9 cellular contexts compared by ENCODE assay signal in genomic region chr10:124106241-124106905, GRCh38. TPM values are rescaled to one million over a fixed set of nuclear protein-coding genes. Genes with fewer than 3 reads are reported as not detected.
A peak's percentile ranks its signal among the peaks of the same experiment; 100 is the strongest.
DNase-seq lines count a peak whose midpoint lies in the region; ATAC-seq and TF ChIP-seq lines count a peak whose summit lies in the region.
"Had no signal": no experiment of that assay in that cellular context is flagged by ENCODE, and none has a peak within 500 bp of the region (broad histone marks: within the 10 kb centered on the region; RNA-seq: fewer than 3 reads in every experiment).

No MANE protein-coding gene starts in this region.

- H3K4me3 Mint-ChIP-seq in GM23338 = no peak overlapping the region
- H3K4me3 Mint-ChIP-seq in stimulated activated effector memory CD8-positive, alpha-beta T cell treated with anti-CD3 and anti-CD28 coated beads, Interleukin-12 subunit alpha, Interleukin-12 subunit beta, amount 100 ng/mL, for 72 hours = no peak overlapping the region

- no peaks in the 10 kb centered on the region for H3K36me3 ChIP-seq in GM23338 (ENCODE audit: insufficient read depth)
- no peaks in the 10 kb centered on the region for H3K36me3 ChIP-seq in gastroesophageal sphincter

- no peaks in the 10 kb centered on the region for H3K36me3 Mint-ChIP-seq in GM23338 (ENCODE audit: low read depth)
- no peaks in the 10 kb centered on the region for H3K36me3 Mint-ChIP-seq in stimulated activated effector memory CD8-positive, alpha-beta T cell treated with anti-CD3 and anti-CD28 coated beads, Interleukin-12 subunit alpha, Interleukin-12 subunit beta, amount 100 ng/mL, for 72 hours

- no peaks in the 10 kb centered on the region for H3F3A ChIP-seq in GM23338 (replicated peaks; ENCODE audit: low read depth)

- WGBS in gastroesophageal sphincter (ENCODE audit: low coverage in 1 of 2), 2 donors = 20 to 27% methylated on average over 6 to 8 of the region's 10 CpGs

- no peaks in the 10 kb centered on the region for H3K79me2 ChIP-seq in GM23338 (replicated peaks; ENCODE audit: insufficient read depth)

- H3K9me3 ChIP-seq in gastroesophageal sphincter = no peaks in the 10 kb centered on the region

- H2AFZ ChIP-seq in GM23338 = no peak overlapping the region; the same call in 1 of the 2 replicates

- H3K9me2 ChIP-seq in GM23338 (ENCODE audit: insufficient read depth) = 0 out of 2 replicates have a peak, but pooled peaks cover 8% of the 10 kb centered on the region

- no peak overlapping the region for H3K4me2 ChIP-seq in GM23338

- TF ChIP-seq POLR2A in gastroesophageal sphincter (IDR thresholded peaks at IDR 0.05) = no peak

- H3K27ac ChIP-seq in GM23338 (ENCODE audit: low read depth) (no peak overlapping the region), gastroesophageal sphincter (peak overlapping the region; percentile 74 to 85 (median 80))

- H4K20me1 ChIP-seq in GM23338 (replicated peaks; ENCODE audit: insufficient read depth) = no peaks in the 10 kb centered on the region

- H3K27me3 ChIP-seq in GM23338 (ENCODE audit: insufficient read depth) (no peaks in the 10 kb centered on the region), gastroesophageal sphincter (no peaks in the 10 kb centered on the region)

- peak overlapping the region; percentile 2; the same call in 1 of the 2 replicates for H3K27ac Mint-ChIP-seq in GM23338
- no peak overlapping the region for H3K27ac Mint-ChIP-seq in stimulated activated effector memory CD8-positive, alpha-beta T cell treated with anti-CD3 and anti-CD28 coated beads, Interleukin-12 subunit alpha, Interleukin-12 subunit beta, amount 100 ng/mL, for 72 hours

- H3K4me3 ChIP-seq in GM12864 (ENCODE audit: low read depth, low read length) (peak overlapping the region; percentile 11; the same call in 1 of the 2 replicates), GM23338 (no peak overlapping the region), gastroesophageal sphincter (no peak overlapping the region)

- TF ChIP-seq CTCF in GM12864 (IDR thresholded peaks at IDR 0.05; ENCODE audit: low read depth, low read length, missing control alignments) (no peak), GM23338 (conservative IDR thresholded peaks at IDR 0.05; ENCODE audit: low read depth in 2 of 2) (no peak), gastroesophageal sphincter (IDR thresholded peaks at IDR 0.05) (no peak)

- ATAC-seq in GM23338 (no peak), gastroesophageal sphincter (peak; percentile 88), GM18520 (IDR thresholded peaks at IDR 0.05; ENCODE audit: unreplicated experiment) (no peak)
- ATAC-seq in stimulated activated effector memory CD8-positive, alpha-beta T cell treated with anti-CD3 and anti-CD28 coated beads, Interleukin-12 subunit alpha, Interleukin-12 subunit beta, amount 100 ng/mL, for 72 hours = peak; percentile 20
- ATAC-seq: left colon had no signal

- H3K9me3 Mint-ChIP-seq in GM23338 = no peaks in the 10 kb centered on the region; the same call in 2 of the 3 replicates
- H3K9me3 Mint-ChIP-seq in stimulated activated effector memory CD8-positive, alpha-beta T cell treated with anti-CD3 and anti-CD28 coated beads, Interleukin-12 subunit alpha, Interleukin-12 subunit beta, amount 100 ng/mL, for 72 hours = no peaks in the 10 kb centered on the region

- DNase-seq in GM12864 (ENCODE audit: low read depth) (peak; percentile 82), GM23338 (ENCODE audit: low spot score) (no peak), NCI-H226 (peak; percentile 58), HuH-7.5 (ENCODE audit: low spot score) (no peak)
- no peak for DNase-seq in stimulated activated effector memory CD8-positive, alpha-beta T cell treated with anti-CD3 and anti-CD28 coated beads, Interleukin-12 subunit alpha, Interleukin-12 subunit beta, amount 100 ng/mL, for 72 hours (ENCODE audit: low spot score in 2 of 2)
- DNase-seq in activated CD8-positive, alpha-beta memory T cell treated with anti-CD3 and anti-CD28 coated beads, Interleukin-2, amount 50 U/mL, for 48 hours = no peak

- peaks cover 8% of the 10 kb centered on the region for H3K4me1 Mint-ChIP-seq in GM23338
- no peaks in the 10 kb centered on the region for H3K4me1 Mint-ChIP-seq in stimulated activated effector memory CD8-positive, alpha-beta T cell treated with anti-CD3 and anti-CD28 coated beads, Interleukin-12 subunit alpha, Interleukin-12 subunit beta, amount 100 ng/mL, for 72 hours

- H3K4me1 ChIP-seq in GM23338 (ENCODE audit: insufficient read depth) (no peaks in the 10 kb centered on the region), gastroesophageal sphincter (peaks cover 0 to 37% (median 19%) of the 10 kb centered on the region in 3 donors)

- TF ChIP-seq EP300 in gastroesophageal sphincter (IDR thresholded peaks at IDR 0.05) = no peak

- H3K27me3 Mint-ChIP-seq in GM23338 (ENCODE audit: insufficient read depth, low read depth, poor library complexity) = peaks cover 4% of the 10 kb centered on the region

TF ChIP-seq in GM23338, 12 proteins besides CTCF, POLR2A, EP300 and RAD21 (continues in another document):
- TF ChIP-seq REST (IDR thresholded peaks at IDR 0.05; ENCODE audit: unreplicated experiment) (no peak), EZH2phosphoT487 (IDR thresholded peaks at IDR 0.05; ENCODE audit: unreplicated experiment) (no peak), ZNF331 (CRISPR knock-in tag; IDR thresholded peaks at IDR 0.05; ENCODE audit: low read depth) (no peak), JUNB (IDR thresholded peaks at IDR 0.05; ENCODE audit: unreplicated experiment) (no peak), POLR2AphosphoS5 (IDR thresholded peaks at IDR 0.05; ENCODE audit: low read depth) (no peak)
- TF ChIP-seq, protein P1, sequence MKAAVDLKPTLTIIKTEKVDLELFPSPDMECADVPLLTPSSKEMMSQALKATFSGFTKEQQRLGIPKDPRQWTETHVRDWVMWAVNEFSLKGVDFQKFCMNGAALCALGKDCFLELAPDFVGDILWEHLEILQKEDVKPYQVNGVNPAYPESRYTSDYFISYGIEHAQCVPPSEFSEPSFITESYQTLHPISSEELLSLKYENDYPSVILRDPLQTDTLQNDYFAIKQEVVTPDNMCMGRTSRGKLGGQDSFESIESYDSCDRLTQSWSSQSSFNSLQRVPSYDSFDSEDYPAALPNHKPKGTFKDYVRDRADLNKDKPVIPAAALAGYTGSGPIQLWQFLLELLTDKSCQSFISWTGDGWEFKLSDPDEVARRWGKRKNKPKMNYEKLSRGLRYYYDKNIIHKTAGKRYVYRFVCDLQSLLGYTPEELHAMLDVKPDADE (IDR thresholded peaks at IDR 0.05) = no peak

RNA-seq across cellular contexts. Expression of gene CHST15, which starts 13.0 kb away (rescaled TPM):
- total RNA-seq in GM23338 (2014; rRNA removed; shearing (Covaris generic)) = 10.9 and 11.2 TPM in 2 replicates
- polyA plus RNA-seq in GM23338 (2016; fragmentation: Nextera tagmentation; extraction: Ambion mirVana) = 2.6 and 2.7 TPM in 2 replicates
- total RNA-seq in gastroesophageal sphincter = 10 to 100 TPM; 63.5 to 87.5 (median 74.3) TPM

Comparison
In these comparisons a context has a peak if more than half of its experiments do, and no peak if none do; other contexts are left out.
1. DNase-seq: peak in GM12864 (single experiment) and NCI-H226 (single experiment); none in GM23338 (single experiment), stimulated activated effector memory CD8-positive, alpha-beta T cell treated with anti-CD3 and anti-CD28 coated beads, Interleukin-12 subunit alpha, Interleukin-12 subunit beta, amount 100 ng/mL, for 72 hours (0 of 2), activated CD8-positive, alpha-beta memory T cell treated with anti-CD3 and anti-CD28 coated beads, Interleukin-2, amount 50 U/mL, for 48 hours (single experiment) and HuH-7.5 (single experiment).
2. ATAC-seq: peak in gastroesophageal sphincter (single experiment) and stimulated activated effector memory CD8-positive, alpha-beta T cell treated with anti-CD3 and anti-CD28 coated beads, Interleukin-12 subunit alpha, Interleukin-12 subunit beta, amount 100 ng/mL, for 72 hours (single experiment); none in GM23338 (single experiment) and GM18520 (single experiment).